In the genomic region with DNA sequence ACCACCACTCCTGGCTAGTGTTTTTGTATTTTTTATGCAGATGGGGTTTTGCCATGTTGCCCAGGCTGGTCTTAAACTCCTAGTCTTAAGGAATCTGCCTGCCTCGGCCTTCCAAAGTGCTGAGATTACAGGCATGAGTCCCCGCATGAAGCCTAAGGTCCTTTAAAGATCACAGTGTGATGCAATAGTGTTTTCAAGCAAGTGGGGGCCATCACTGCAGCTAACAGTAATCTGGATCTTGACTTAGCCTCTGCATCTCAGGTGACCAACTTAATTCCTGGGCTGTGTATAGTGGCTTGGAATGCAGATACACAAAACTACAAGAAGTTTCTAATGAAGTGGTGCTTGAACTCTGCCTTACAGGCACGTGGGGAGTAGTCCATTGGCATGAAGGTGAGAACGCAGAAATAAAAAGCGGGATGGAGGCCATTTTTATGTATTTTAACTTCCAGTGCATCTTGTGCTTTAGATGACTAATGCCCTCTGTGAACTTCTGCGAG, we compare ENCODE assay signal across 31 cellular contexts.
"Had no signal": no experiment of that assay in that cellular context is flagged by ENCODE, and none has a peak within 500 bp of the region (broad histone marks: within the 10 kb centered on the region; RNA-seq: fewer than 3 reads in every experiment).

No MANE protein-coding gene starts in this region.

- H3K27me3 ChIP-seq: neural progenitor cell, ovary, spleen, suprapubic skin, testis, transverse colon, vagina had no signal

- H3K4me1 Mint-ChIP-seq: natural killer cell; stimulated activated memory B cell treated with anti-CD40 and anti-IgM and Interleukin-4, amounts not matched to agents 10 μg/mL and 1 μg/mL and 100 μg/mL, for 72 hours; stimulated activated naive CD8-positive, alpha-beta T cell treated with anti-CD3 and anti-CD28 coated beads, Interleukin-15, amount 100 ng/mL, for 72 hours had no signal

- H3K4me2 ChIP-seq: neural progenitor cell, smooth muscle cell had no signal

- H3K4me3 ChIP-seq: neural progenitor cell, ovary, psoas muscle, skin epidermis, smooth muscle cell, spleen, suprapubic skin, testis, tibial artery, transverse colon, vagina had no signal

- H3K9ac ChIP-seq: neural progenitor cell, parathyroid adenoma had no signal

- H3K27ac Mint-ChIP-seq: natural killer cell; nephron; neural progenitor cell; progenitor cell of endocrine pancreas; stimulated activated memory B cell treated with anti-CD40 and anti-IgM and Interleukin-4, amounts not matched to agents 10 μg/mL and 1 μg/mL and 100 μg/mL, for 72 hours; stimulated activated naive CD8-positive, alpha-beta T cell treated with anti-CD3 and anti-CD28 coated beads, Interleukin-15, amount 100 ng/mL, for 72 hours; type B pancreatic cell had no signal

- FAIRE-seq: urothelium cell line had no signal

- H3K9me3 Mint-ChIP-seq: natural killer cell, neural progenitor cell, type B pancreatic cell had no signal

- H3K9me3 ChIP-seq: ovary, psoas muscle, spleen, suprapubic skin, testis, tibial artery, transverse colon, vagina had no signal

- DNase-seq: natural killer cell; occipital lobe; ovary; posterior cingulate gyrus; psoas muscle; right cardiac atrium; spleen; stimulated activated CD4-positive, alpha-beta T cell treated with anti-CD3 and anti-CD28 coated beads, Interleukin-12 subunit alpha, Interleukin-12 subunit beta, amount 100 ng/mL, for 4 hours; stimulated activated CD4-positive, alpha-beta T cell treated with anti-CD3 and anti-CD28 coated beads, Interleukin-1b, Interleukin-23, amount 100 ng/mL, for 48 hours; stimulated activated CD4-positive, alpha-beta T cell treated with anti-CD3 and anti-CD28 coated beads, Interleukin-4, amount 100 ng/mL, for 1 hour; stimulated activated CD4-positive, alpha-beta T cell treated with anti-CD3 and anti-CD28 coated beads, Interleukin-4, amount 100 ng/mL, for 4 hours; stimulated activated CD8-positive, alpha-beta memory T cell treated with anti-CD3 and anti-CD28 coated beads, Interleukin-4, amount 100 ng/mL, for 48 hours; stimulated activated naive CD4-positive, alpha-beta T cell; stimulated activated naive CD8-positive, alpha-beta T cell treated with anti-CD3 and anti-CD28 coated beads, Interleukin-15, amount 100 ng/mL, for 72 hours; stimulated activated naive CD8-positive, alpha-beta T cell treated with anti-CD3 and anti-CD28 coated beads, Interleukin-15, Interleukin-2, amounts not matched to agents 100 U/mL and 50 U/mL, for 24 hours; substantia nigra; testis; tibial artery; transverse colon had no signal

- H3K36me3 ChIP-seq: neural progenitor cell, ovary, spleen, suprapubic skin, tibial artery, transverse colon, vagina had no signal

- H3K4me3 Mint-ChIP-seq: natural killer cell; nephron; neural progenitor cell; stimulated activated memory B cell treated with anti-CD40 and anti-IgM and Interleukin-4, amounts not matched to agents 10 μg/mL and 1 μg/mL and 100 μg/mL, for 72 hours; stimulated activated naive CD8-positive, alpha-beta T cell treated with anti-CD3 and anti-CD28 coated beads, Interleukin-15, amount 100 ng/mL, for 72 hours; type B pancreatic cell had no signal

- H3K4me1 ChIP-seq: neural progenitor cell, parathyroid adenoma, psoas muscle, spleen, suprapubic skin, testis, tibial artery, transverse colon, vagina had no signal

- ATAC-seq: natural killer cell; psoas muscle; right cardiac atrium; sciatic nerve; stimulated activated memory B cell treated with anti-CD40 and anti-IgM and Interleukin-4, amounts not matched to agents 10 μg/mL and 1 μg/mL and 100 μg/mL, for 72 hours; stimulated activated naive CD8-positive, alpha-beta T cell treated with anti-CD3 and anti-CD28 coated beads, Interleukin-15, amount 100 ng/mL, for 72 hours; stimulated activated naive CD8-positive, alpha-beta T cell treated with anti-CD3 and anti-CD28 coated beads, Interleukin-15, Interleukin-2, amounts not matched to agents 100 U/mL and 50 U/mL, for 24 hours had no signal

- H3K27ac ChIP-seq: neural progenitor cell, ovary, parathyroid adenoma, psoas muscle, skin epidermis, spleen, suprapubic skin, testis, tibial artery, transverse colon, vagina had no signal

- H2AFZ ChIP-seq: neural progenitor cell, parathyroid adenoma had no signal

- H3K36me3 Mint-ChIP-seq: natural killer cell; neural progenitor cell; stimulated activated memory B cell treated with anti-CD40 and anti-IgM and Interleukin-4, amounts not matched to agents 10 μg/mL and 1 μg/mL and 100 μg/mL, for 72 hours; type B pancreatic cell had no signal

- H3K79me2 ChIP-seq: parathyroid adenoma had no signal

- H3K27me3 Mint-ChIP-seq: progenitor cell of endocrine pancreas; stimulated activated naive CD8-positive, alpha-beta T cell treated with anti-CD3 and anti-CD28 coated beads, Interleukin-15, amount 100 ng/mL, for 72 hours; type B pancreatic cell had no signal
